ENCODE assay signal across 9 cellular contexts in genomic region chr13:40149611-40150283, GRCh38.
DNase-seq lines count a peak whose midpoint lies in the region; ATAC-seq, FAIRE-seq and TF ChIP-seq lines count a peak whose summit lies in the region.
"Had no signal": no experiment of that assay in that cellular context is flagged by ENCODE, and none has a peak within 500 bp of the region (broad histone marks: within the 10 kb centered on the region; RNA-seq: fewer than 3 reads in every experiment).

No MANE protein-coding gene starts in this region.

- TF ChIP-seq POLR2A in HepG2 (IDR thresholded peaks at IDR 0.05; ENCODE audit: insufficient read depth in 1 of 2, low read depth in 2 of 2, low read length in 2 of 2) (no peak), vagina (IDR thresholded peaks at IDR 0.05) (no peak)

- H3K27ac ChIP-seq in liver (ENCODE audit: low read depth in 1 of 2, low read length in 2 of 2) = peak overlapping the region in 1 of 2 donors; percentile 32
- no peak overlapping the region for H3K27ac ChIP-seq in HepG2 (ENCODE audit: extremely low read length, insufficient read depth, low read length)
- H3K27ac ChIP-seq in muscle layer of colon (ENCODE audit: low read depth, low read length) = peak overlapping the region; percentile 79
- peak overlapping the region; percentile 63 for H3K27ac ChIP-seq in vagina

- H3K4me1 ChIP-seq in liver (ENCODE audit: control insufficient read depth in 4 of 4, insufficient read depth in 4 of 4, low read length in 3 of 4) (no peaks in the 10 kb centered on the region), HepG2 (ENCODE audit: insufficient read depth, low read length) (no peaks in the 10 kb centered on the region), muscle layer of colon (ENCODE audit: insufficient read depth, low read length) (peaks cover 18% of the 10 kb centered on the region), vagina (peaks cover 19% of the 10 kb centered on the region)

- H3K4me3 Mint-ChIP-seq in activated T-helper 1 cell treated with anti-CD3 and anti-CD28 coated beads, Interleukin-12 subunit alpha, Interleukin-12 subunit beta, Interleukin-2, Interleukin-4 antibody, amounts not matched to agents 30 ng/mL and 10 ng/mL and 1 ng/mL, durations not matched to agents 14 hours and 24 hours and 36 hours = no peak overlapping the region
- H3K4me3 Mint-ChIP-seq in Calu3 (ENCODE audit: low read depth, unreplicated experiment) = no peak overlapping the region

- H3K79me2 ChIP-seq in HepG2 (ENCODE audit: insufficient read depth, low read length) = no peaks in the 10 kb centered on the region

- 71% methylated on average over 6 of the region's 6 CpGs for WGBS in liver
- 0% methylated on average over 4 of the region's 6 CpGs for WGBS in HepG2 (ENCODE audit: low lambda C conversion rate)

- CTCF ChIA-PET in HepG2 (lab: Yijun Ruan, JAX; ENCODE audit: low intra/inter-chr PET ratio, low total read pairs) = no interaction called here
- CTCF ChIA-PET in Calu3 (lab: Charles Lee) = interaction anchor here (1.3 kb wide), 1 partner anchor 41 kb away, joined by 9 read pairs; no protein-coding TSS in a partner anchor

- H4K20me1 ChIP-seq in HepG2 (ENCODE audit: insufficient read depth, low read length) = no peaks in the 10 kb centered on the region

- peaks cover 67% of the 10 kb centered on the region for H3K4me1 Mint-ChIP-seq in activated T-helper 1 cell treated with anti-CD3 and anti-CD28 coated beads, Interleukin-12 subunit alpha, Interleukin-12 subunit beta, Interleukin-2, Interleukin-4 antibody, amounts not matched to agents 30 ng/mL and 10 ng/mL and 1 ng/mL, durations not matched to agents 14 hours and 24 hours and 36 hours (ENCODE audit: low read depth)
- peaks cover 30% of the 10 kb centered on the region for H3K4me1 Mint-ChIP-seq in Calu3 (ENCODE audit: low read depth, unreplicated experiment)

- no peaks in the 10 kb centered on the region for H3K9me3 Mint-ChIP-seq in activated T-helper 1 cell treated with anti-CD3 and anti-CD28 coated beads, Interleukin-12 subunit alpha, Interleukin-12 subunit beta, Interleukin-2, Interleukin-4 antibody, amounts not matched to agents 30 ng/mL and 10 ng/mL and 1 ng/mL, durations not matched to agents 14 hours and 24 hours and 36 hours
- H3K9me3 Mint-ChIP-seq in Calu3 (ENCODE audit: low read depth, unreplicated experiment) = no peaks in the 10 kb centered on the region

- H3K9ac ChIP-seq in liver (ENCODE audit: low read depth in 1 of 2, low read length in 2 of 2) (no peak overlapping the region), HepG2 (ENCODE audit: insufficient read depth, low read depth, low read length) (no peak overlapping the region), muscle layer of colon (ENCODE audit: low read length) (no peak overlapping the region)

- in situ Hi-C loops in HepG2 (cut with HindIII; ENCODE audit: extremely low pct_ligation_motif_present, low pct_unique_long_range_greater_than_20kb) = no loop called here

- H3K27ac Mint-ChIP-seq in activated T-helper 1 cell treated with anti-CD3 and anti-CD28 coated beads, Interleukin-12 subunit alpha, Interleukin-12 subunit beta, Interleukin-2, Interleukin-4 antibody, amounts not matched to agents 30 ng/mL and 10 ng/mL and 1 ng/mL, durations not matched to agents 14 hours and 24 hours and 36 hours = no peak overlapping the region
- H3K27ac Mint-ChIP-seq in Calu3 (ENCODE audit: unreplicated experiment) = no peak overlapping the region

- no peaks in the 10 kb centered on the region for H3K27me3 Mint-ChIP-seq in activated T-helper 1 cell treated with anti-CD3 and anti-CD28 coated beads, Interleukin-12 subunit alpha, Interleukin-12 subunit beta, Interleukin-2, Interleukin-4 antibody, amounts not matched to agents 30 ng/mL and 10 ng/mL and 1 ng/mL, durations not matched to agents 14 hours and 24 hours and 36 hours (ENCODE audit: insufficient read depth)
- H3K27me3 Mint-ChIP-seq in Calu3 (ENCODE audit: unreplicated experiment) = no peaks in the 10 kb centered on the region

- H3K36me3 Mint-ChIP-seq in activated T-helper 1 cell treated with anti-CD3 and anti-CD28 coated beads, Interleukin-12 subunit alpha, Interleukin-12 subunit beta, Interleukin-2, Interleukin-4 antibody, amounts not matched to agents 30 ng/mL and 10 ng/mL and 1 ng/mL, durations not matched to agents 14 hours and 24 hours and 36 hours (ENCODE audit: low read depth) = peaks cover 5% of the 10 kb centered on the region
- H3K36me3 Mint-ChIP-seq in Calu3 (ENCODE audit: insufficient read depth, unreplicated experiment) = no peaks in the 10 kb centered on the region

- H3K4me2 ChIP-seq in HepG2 (ENCODE audit: low read depth, low read length) = no peak overlapping the region

- no peak overlapping the region for H2AFZ ChIP-seq in HepG2 (ENCODE audit: low read length)

- ATAC-seq in HepG2 = no peak

- TF ChIP-seq EP300 in HepG2 (IDR thresholded peaks at IDR 0.05; ENCODE audit: low read depth in 2 of 2, low read length in 2 of 2) = no peak
- TF ChIP-seq EP300 in HepG2 (CRISPR knock-in tag; IDR thresholded peaks at IDR 0.05; ENCODE audit: borderline replicate concordance) = no peak

- TF ChIP-seq CTCF in liver (IDR thresholded peaks at IDR 0.05; ENCODE audit: low read depth, low read length, missing input control) (no peak), HepG2 (CRISPR knock-in tag; IDR thresholded peaks at IDR 0.05) (no peak), vagina (IDR thresholded peaks at IDR 0.05) (no peak), Calu3 (IDR thresholded peaks at IDR 0.05; ENCODE audit: unreplicated experiment) (no peak)

- POLR2A ChIA-PET in HepG2 (lab: Yijun Ruan, JAX) = no interaction called here

- BruUV-seq in HepG2 (replicated peaks; lab: Mats Ljungman, UMichigan) (no TSS peak), Calu3 (replicated peaks; lab: Mats Ljungman, UMichigan) (no TSS peak)

- intact Hi-C loops in HepG2 (cut with micrococcal nuclease; ENCODE audit: unreplicated experiment) = no loop called here
- intact Hi-C loops in vagina (cut with DNase I) = no loop called here
- intact Hi-C loops in activated T-helper 1 cell treated with anti-CD3 and anti-CD28 coated beads, Interleukin-12 subunit alpha, Interleukin-12 subunit beta, Interleukin-2, Interleukin-4 antibody, amounts not matched to agents 30 ng/mL and 10 ng/mL and 1 ng/mL, durations not matched to agents 14 hours and 24 hours and 36 hours (cut with micrococcal nuclease) = loop anchor here (2.0 to 5.0 kb wide), 3 partner anchors 81 to 513 kb away; no protein-coding TSS in a partner anchor
- intact Hi-C loops in Calu3 (cut with micrococcal nuclease; ENCODE audit: unreplicated experiment) = loop anchor here (10.0 kb wide), 1 partner anchor 65 kb away; no protein-coding TSS in a partner anchor

- H3K4me3 ChIP-seq in liver (ENCODE audit: low read depth in 1 of 3, low read length in 3 of 3) (no peak overlapping the region), HepG2 (replicated peaks in 1 of 3; ENCODE audit: insufficient read depth in 1 of 3, low read depth in 2 of 3, low read length in 3 of 3) (no peak overlapping the region), muscle layer of colon (ENCODE audit: low read depth in 1 of 2, low read length in 2 of 2) (no peak overlapping the region), vagina (no peak overlapping the region)

- peak in 1 of 2 donors; percentile 23 for TF ChIP-seq RAD21 in liver (IDR thresholded peaks at IDR 0.05)
- no peak for TF ChIP-seq RAD21 in HepG2 (CRISPR knock-in tag; IDR thresholded peaks at IDR 0.05)

- H3K9me3 ChIP-seq in liver (ENCODE audit: control insufficient read depth in 4 of 4, low read length in 3 of 4) = no peaks in the 10 kb centered on the region
- no peaks in the 10 kb centered on the region for H3K9me3 ChIP-seq in HepG2 (ENCODE audit: low read length)
- no peaks in the 10 kb centered on the region for H3K9me3 ChIP-seq in muscle layer of colon (ENCODE audit: low read length)
- no peaks in the 10 kb centered on the region for H3K9me3 ChIP-seq in vagina

- H3K27me3 ChIP-seq in liver (ENCODE audit: control insufficient read depth in 4 of 4, insufficient read depth in 4 of 4, low read length in 3 of 4) = no peaks in the 10 kb centered on the region
- peaks cover 0 to 4% of the 10 kb centered on the region in 2 experiments; a peak in 1 of 5 replicates for H3K27me3 ChIP-seq in HepG2 (ENCODE audit: control insufficient read depth in 1 of 2, insufficient read depth in 2 of 2, low read length in 2 of 2)
- no peaks in the 10 kb centered on the region for H3K27me3 ChIP-seq in muscle layer of colon (ENCODE audit: control insufficient read depth in 1 of 2, insufficient read depth in 2 of 2, low read length in 2 of 2)
- H3K27me3 ChIP-seq in vagina = no peaks in the 10 kb centered on the region

- DNase-seq in HepG2 (ENCODE audit: low spot score) (no peak), vagina (ENCODE audit: extremely low spot score in 2 of 2) (no peak), NAMALWA (ENCODE audit: low spot score) (no peak), Calu3 (no peak)
- no peak for DNase-seq in activated T-helper 1 cell treated with anti-CD3 and anti-CD28 coated beads, Interleukin-12 subunit alpha, Interleukin-12 subunit beta, Interleukin-2, Interleukin-4 antibody, amounts not matched to agents 30 ng/mL and 10 ng/mL and 1 ng/mL, durations not matched to agents 14 hours and 24 hours and 36 hours (ENCODE audit: low spot score)
- DNase-seq: DND-41 had no signal

- FAIRE-seq in HepG2 (lab: Jason Lieb, UNC) = no peak
- peak; percentile 81 for FAIRE-seq in endometrium (lab: Jason Lieb, UNC)

- H3K36me3 ChIP-seq in liver (ENCODE audit: control insufficient read depth in 4 of 4, insufficient read depth in 3 of 4, low read depth in 1 of 4, low read length in 3 of 4) = no peaks in the 10 kb centered on the region
- H3K36me3 ChIP-seq in HepG2 (replicated peaks in 1 of 2; ENCODE audit: control insufficient read depth in 1 of 2, insufficient read depth in 2 of 2, low read length in 2 of 2) = no peaks in the 10 kb centered on the region
- no peaks in the 10 kb centered on the region for H3K36me3 ChIP-seq in muscle layer of colon (ENCODE audit: insufficient read depth, low read length)
- H3K36me3 ChIP-seq in vagina = no peaks in the 10 kb centered on the region

TF ChIP-seq in liver, 16 proteins besides CTCF, POLR2A, EP300 and RAD21:
- TF ChIP-seq NR2F2 (IDR thresholded peaks at IDR 0.05) (peak; percentile 56), HNF4A (conservative IDR thresholded peaks at IDR 0.05) (no peak), RXRA (IDR thresholded peaks at IDR 0.05) (peak; percentile 74 to 79), JUND (IDR thresholded peaks at IDR 0.05) (no peak), ATF3 (IDR thresholded peaks at IDR 0.05) (no peak)

TF ChIP-seq in HepG2, 621 proteins besides CTCF, POLR2A, EP300 and RAD21 (continues in another document):
- TF ChIP-seq HHEX (CRISPR knock-in tag; IDR thresholded peaks at IDR 0.05) (no peak), CREM (IDR thresholded peaks at IDR 0.05) (no peak), CREM (CRISPR knock-in tag; IDR thresholded peaks at IDR 0.05) (no peak), ZNF607 (CRISPR knock-in tag; IDR thresholded peaks at IDR 0.05; ENCODE audit: borderline replicate concordance) (no peak)
- TF ChIP-seq, protein P1, sequence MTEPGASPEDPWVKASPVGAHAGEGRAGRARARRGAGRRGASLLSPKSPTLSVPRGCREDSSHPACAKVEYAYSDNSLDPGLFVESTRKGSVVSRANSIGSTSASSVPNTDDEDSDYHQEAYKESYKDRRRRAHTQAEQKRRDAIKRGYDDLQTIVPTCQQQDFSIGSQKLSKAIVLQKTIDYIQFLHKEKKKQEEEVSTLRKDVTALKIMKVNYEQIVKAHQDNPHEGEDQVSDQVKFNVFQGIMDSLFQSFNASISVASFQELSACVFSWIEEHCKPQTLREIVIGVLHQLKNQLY (CRISPR knock-in tag; IDR thresholded peaks at IDR 0.05) = no peak

Comparison
In these comparisons a context has a peak if more than half of its experiments do, and no peak if none do; other contexts are left out.
1. intact Hi-C loops: an anchor here in activated T-helper 1 cell treated with anti-CD3 and anti-CD28 coated beads, Interleukin-12 subunit alpha, Interleukin-12 subunit beta, Interleukin-2, Interleukin-4 antibody, amounts not matched to agents 30 ng/mL and 10 ng/mL and 1 ng/mL, durations not matched to agents 14 hours and 24 hours and 36 hours (2.0 to 5.0 kb wide) and Calu3 (10.0 kb wide); none called in HepG2 and vagina.